ENCODE assay signal across 11 cellular contexts in the genomic region with DNA sequence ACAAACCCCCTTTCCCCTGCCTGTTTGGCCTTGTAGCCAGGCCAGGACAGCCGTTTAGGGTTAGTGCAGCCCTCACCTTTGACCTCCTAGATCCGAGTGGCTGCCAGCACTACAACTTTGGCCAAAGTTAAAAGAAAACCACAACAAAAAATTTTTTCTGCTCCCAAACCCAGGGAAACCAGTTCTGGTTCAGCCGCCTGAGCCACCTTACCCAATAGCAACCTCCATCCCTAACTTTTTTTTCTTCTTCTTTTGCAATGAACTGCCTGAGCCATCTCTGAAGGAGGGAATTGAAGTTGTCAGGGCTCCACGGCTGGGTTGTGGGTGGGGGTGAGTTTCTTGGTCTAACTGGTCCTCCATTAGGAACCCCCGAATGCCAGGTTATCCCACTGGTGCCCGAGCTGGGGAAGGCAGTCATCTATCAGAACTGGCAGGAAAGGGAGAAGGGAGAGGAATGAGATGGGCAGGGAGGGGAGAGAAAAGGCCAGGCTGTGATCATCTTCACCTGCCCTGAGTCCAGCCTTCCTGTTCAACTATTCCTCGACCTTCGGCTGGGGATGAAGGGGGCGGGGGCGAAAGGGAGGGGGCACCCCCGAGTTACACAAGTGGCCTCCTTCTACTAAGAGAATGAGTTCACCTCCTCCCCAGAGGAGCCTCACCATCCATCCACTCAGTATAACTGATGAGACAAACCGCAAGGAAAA. TPM values are rescaled to one million over a fixed set of nuclear protein-coding genes. Genes with fewer than 3 reads are reported as not detected.
DNase-seq lines count a peak whose midpoint lies in the region; ATAC-seq and TF ChIP-seq lines count a peak whose summit lies in the region.
"Had no signal": no experiment of that assay in that cellular context is flagged by ENCODE, and none has a peak within 500 bp of the region (broad histone marks: within the 10 kb centered on the region; RNA-seq: fewer than 3 reads in every experiment).

No MANE protein-coding gene starts in this region.

- WGBS in GM23248 (ENCODE audit: low coverage in 1 of 2, low lambda C conversion rate in 2 of 2, missing lambda C conversion rate in 2 of 2), 2 experiments, result 68 to 70% methylated on average over 12 of the region's 12 CpGs
- WGBS in sigmoid colon, 2 donors, result 28 to 42% methylated on average over 12 of the region's 12 CpGs

- in situ Hi-C loops in GM23248 (cut with MboI), result loop anchor here (10.0 kb wide), 1 partner anchor 1300 kb away; no protein-coding TSS in a partner anchor

- H3F3A ChIP-seq in GM23248 (ENCODE audit: insufficient read depth), result peaks cover 30% of the 10 kb centered on the region

- H3K9me2 ChIP-seq in GM23248 (ENCODE audit: insufficient read depth), result no peaks in the 10 kb centered on the region

- H3K4me1 ChIP-seq in GM23248 (ENCODE audit: insufficient read depth) (peaks cover 37% of the 10 kb centered on the region), sigmoid colon (peaks cover 0 to 66% (median 46%) of the 10 kb centered on the region in 4 donors)

- DNase-seq in GM23248, result no peak
- DNase-seq in caudate nucleus (lab: John Stamatoyannopoulos, UW), result no peak
- peak; percentile 46 for DNase-seq in iris pigment epithelial cell (ENCODE audit: low read depth)
- peak; percentile 82 for DNase-seq in sigmoid colon
- no peak for DNase-seq in activated CD4-positive, CD25-positive, alpha-beta regulatory T cell treated with anti-CD3 and anti-CD28 coated beads, Interleukin-2, amount 50 U/mL, for 72 hours
- DNase-seq in NCI-H82 treated with DMSO at 0.1 percent for 48 hours (lab: John Stamatoyannopoulos, UW; ENCODE audit: unreplicated experiment), result no peak
- DNase-seq: activated T-cell treated with anti-CD3 and anti-CD28 coated beads, Interleukin-2, amount 50 U/mL, for 24 hours; CD4-positive, alpha-beta memory T cell had no signal

- H3K79me2 ChIP-seq in GM23248 (ENCODE audit: insufficient read depth), result peaks cover 86% of the 10 kb centered on the region

- intact Hi-C loops in sigmoid colon (cut with DNase I), result loop anchor here (5.0 to 10.0 kb wide), 5 partner anchors 62 to 1690 kb away; no protein-coding TSS in a partner anchor

- H3K27me3 ChIP-seq in GM23248 (replicated peaks; ENCODE audit: insufficient read depth) (no peaks in the 10 kb centered on the region), sigmoid colon (no peaks in the 10 kb centered on the region)

- ATAC-seq in GM18873 (IDR thresholded peaks at IDR 0.05; ENCODE audit: low FRiP score, unreplicated experiment) (no peak), HG03135 (IDR thresholded peaks at IDR 0.05; ENCODE audit: unreplicated experiment) (no peak)
- ATAC-seq: natural killer cell treated with Interleukin-12 subunit alpha and Interleukin-12 subunit beta and Interleukin-15 and Interleukin-18, amount 100 ng/mL, for 72 hours had no signal

- TF ChIP-seq CTCF in sigmoid colon (IDR thresholded peaks at IDR 0.05), result no peak

- H3K27ac ChIP-seq in GM23248, result no peak overlapping the region
- H3K27ac ChIP-seq in caudate nucleus (ENCODE audit: low read depth, low read length), result peak overlapping the region; percentile 36
- H3K27ac ChIP-seq in sigmoid colon, result peak overlapping the region; percentile 91 to 97 (median 94)

- no peaks in the 10 kb centered on the region for H3K9me3 ChIP-seq in GM23248 (ENCODE audit: low read depth)
- H3K9me3 ChIP-seq in sigmoid colon, result no peaks in the 10 kb centered on the region

- TF ChIP-seq EP300 in sigmoid colon (IDR thresholded peaks at IDR 0.05), result no peak

- H3K9ac ChIP-seq in GM23248, result no peak overlapping the region

- no peak overlapping the region for H3K4me2 ChIP-seq in GM23248 (ENCODE audit: unreplicated experiment)

- H4K20me1 ChIP-seq in GM23248 (ENCODE audit: insufficient read depth), result no peaks in the 10 kb centered on the region

- peak overlapping the region; percentile 80; the same call in 1 of the 2 replicates for H3K4me3 ChIP-seq in GM23248
- peak overlapping the region; percentile 52 to 89 (median 80) for H3K4me3 ChIP-seq in sigmoid colon

- H3K36me3 ChIP-seq in GM23248 (ENCODE audit: low read depth) (no peaks in the 10 kb centered on the region), sigmoid colon (no peaks in the 10 kb centered on the region)

- H2AFZ ChIP-seq in GM23248, result no peak overlapping the region

- TF ChIP-seq POLR2A in sigmoid colon (IDR thresholded peaks at IDR 0.05), result no peak

RNA-seq across cellular contexts. Expression of gene NR2F2, which starts 6.2 kb away (rescaled TPM):
- total RNA-seq in GM23248 (2014; rRNA removed; shearing (Covaris generic)), result 5.9 and 7.3 TPM in 2 replicates
- 23.8 and 25.1 TPM in 2 replicates for polyA plus RNA-seq in GM23248 (2016; fragmentation: Nextera tagmentation; extraction: Ambion mirVana)
- 10 to 100 TPM; 24.0 to 47.9 (median 31.0) TPM for total RNA-seq in sigmoid colon
- polyA plus RNA-seq in sigmoid colon, result 10 to 100 TPM; 12.6 to 20.0 (median 12.9) TPM
- total RNA-seq: CD4-positive, alpha-beta memory T cell; natural killer cell treated with Interleukin-12 subunit alpha and Interleukin-12 subunit beta and Interleukin-15 and Interleukin-18, amount 100 ng/mL, for 72 hours had no signal
- polyA plus RNA-seq: CD4-positive, alpha-beta memory T cell had no signal

Comparison
In these comparisons a context has a peak if more than half of its experiments do, and no peak if none do; other contexts are left out.
1. DNase-seq: peak in iris pigment epithelial cell (single experiment) and sigmoid colon (single experiment); none in GM23248 (single experiment), caudate nucleus (0 of 61), activated CD4-positive, CD25-positive, alpha-beta regulatory T cell treated with anti-CD3 and anti-CD28 coated beads, Interleukin-2, amount 50 U/mL, for 72 hours (single experiment) and NCI-H82 treated with DMSO at 0.1 percent for 48 hours (single experiment).